8 cellular contexts compared by ENCODE assay signal in the genomic region with DNA sequence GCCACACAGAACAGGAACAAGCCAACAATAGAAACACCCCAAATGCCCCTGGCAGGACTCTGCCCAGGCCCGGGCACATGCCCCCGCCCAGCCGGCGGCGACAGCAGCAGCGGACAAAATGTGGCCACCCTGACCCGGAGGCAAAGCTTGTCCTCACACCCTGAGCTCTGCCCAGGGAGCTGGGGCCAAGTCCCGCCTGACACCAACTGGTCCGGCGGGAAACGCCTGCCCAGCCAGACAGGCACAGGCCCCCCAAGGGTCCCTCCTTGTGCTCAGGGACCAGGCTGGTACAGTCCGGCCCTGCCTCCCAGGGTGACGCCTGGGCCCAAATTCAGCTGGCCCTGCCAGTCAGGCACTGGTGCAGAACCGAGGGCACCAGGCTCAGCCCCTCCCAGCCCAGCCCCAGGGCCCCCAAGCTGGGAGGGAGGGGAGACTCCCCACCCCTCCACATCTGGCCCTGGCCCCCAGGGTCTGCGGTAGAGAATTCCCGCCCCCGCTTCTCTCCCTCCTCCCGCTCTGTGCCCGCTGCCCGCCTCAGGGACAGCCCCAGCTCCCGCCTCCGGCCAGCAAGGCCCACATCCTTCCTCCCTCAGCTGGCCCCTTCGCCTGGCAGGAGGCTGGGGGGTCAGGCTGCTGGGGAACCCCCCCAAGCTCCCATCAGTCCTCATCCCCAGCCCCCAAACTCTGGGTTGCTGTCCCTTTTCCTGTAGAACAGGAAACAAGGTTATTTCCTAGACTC. TPM values are rescaled to one million over a fixed set of nuclear protein-coding genes. Genes with fewer than 3 reads are reported as not detected.
A peak's percentile ranks its signal among the peaks of the same experiment; 100 is the strongest.
DNase-seq lines count a peak whose midpoint lies in the region; ATAC-seq and TF ChIP-seq lines count a peak whose summit lies in the region.

No MANE protein-coding gene starts in this region.

- ATAC-seq in Panc1 (peak; percentile 43), aorta (ENCODE audit: low FRiP score) (peak; percentile 51), GM21381 (IDR thresholded peaks at IDR 0.05; ENCODE audit: unreplicated experiment) (no peak), GM19328 (IDR thresholded peaks at IDR 0.05; ENCODE audit: unreplicated experiment) (no peak)

- H3K4me3 ChIP-seq in GM08714 (ENCODE audit: low read length) (peak overlapping the region; percentile 58; the same call in 1 of the 2 replicates), Panc1 (ENCODE audit: low read depth in 2 of 2, low read length in 2 of 2) (peak overlapping the region; percentile 78 to 86), mucosa of rectum (ENCODE audit: low read length in 2 of 2) (peak overlapping the region; percentile 67 to 96), aorta (ENCODE audit: low read length in 2 of 2) (peak overlapping the region; percentile 89 to 90)

- BruUV-seq in Panc1 (replicated peaks; lab: Mats Ljungman, UMichigan), result no TSS peak

- CTCF ChIA-PET in Panc1 (lab: Charles Lee), result interaction anchor here (0.7 to 3.0 kb wide), 3 partner anchors 25 to 45 kb away, joined by 3 to 18 read pairs (median 4); no protein-coding TSS in a partner anchor

- H3K9me3 Mint-ChIP-seq in endothelial cell (ENCODE audit: unreplicated experiment), result no peaks in the 10 kb centered on the region

- peak overlapping the region; percentile 41 to 55 for H3K9ac ChIP-seq in mucosa of rectum (ENCODE audit: low read depth in 1 of 2, low read length in 2 of 2)

- H3K36me3 ChIP-seq in Panc1 (ENCODE audit: control insufficient read depth, insufficient read depth, low read length), result peaks cover 2% of the 10 kb centered on the region; the same call in 1 of the 2 replicates
- H3K36me3 ChIP-seq in mucosa of rectum (ENCODE audit: control insufficient read depth in 2 of 2, insufficient read depth in 2 of 2, low read length in 2 of 2), result no peaks in the 10 kb centered on the region
- no peaks in the 10 kb centered on the region for H3K36me3 ChIP-seq in aorta (ENCODE audit: control insufficient read depth in 1 of 2, insufficient read depth in 2 of 2, low read length in 1 of 2)

- H3K27ac ChIP-seq in Panc1 (ENCODE audit: low read length) (peak overlapping the region; percentile 71), mucosa of rectum (ENCODE audit: low read depth in 2 of 2, low read length in 2 of 2) (peak overlapping the region; percentile 57 to 68), aorta (ENCODE audit: low read depth in 1 of 2, low read length in 2 of 2) (peak overlapping the region; percentile 60 to 83)

- peaks cover 50% of the 10 kb centered on the region for H3K4me1 Mint-ChIP-seq in endothelial cell (ENCODE audit: unreplicated experiment)

- peak overlapping the region; percentile 94 for H3K4me3 Mint-ChIP-seq in endothelial cell (ENCODE audit: unreplicated experiment)

- peaks cover 9% of the 10 kb centered on the region for H3K27me3 Mint-ChIP-seq in endothelial cell (ENCODE audit: unreplicated experiment)

- TF ChIP-seq CTCF in Panc1 (IDR thresholded peaks at IDR 0.05) (no peak), endothelial cell (IDR thresholded peaks at IDR 0.05; ENCODE audit: unreplicated experiment) (no peak)

- DNase-seq in Panc1 (ENCODE audit: low read depth, low spot score) (no peak), endothelial cell (ENCODE audit: low spot score) (peak; percentile 24), aorta (peak; percentile 74 to 84), NCI-H510A treated with DMSO at 0.1 percent for 48 hours (lab: John Stamatoyannopoulos, UW) (no peak)

- H3K27me3 ChIP-seq in Panc1 (ENCODE audit: control insufficient read depth, insufficient read depth, low read length) (no peaks in the 10 kb centered on the region), mucosa of rectum (ENCODE audit: control insufficient read depth in 2 of 2, insufficient read depth in 2 of 2, low read length in 2 of 2) (no peaks in the 10 kb centered on the region), aorta (ENCODE audit: control insufficient read depth in 1 of 2, insufficient read depth in 2 of 2, low read length in 1 of 2) (no peaks in the 10 kb centered on the region)

- in situ Hi-C loops in Panc1 (cut with HindIII; ENCODE audit: low pct_unique_long_range_greater_than_20kb, low sequenced_read_pairs), result loop anchor here (10.0 kb wide), 1 partner anchor 187 kb away; no protein-coding TSS in a partner anchor

- intact Hi-C loops in Panc1 (cut with micrococcal nuclease; ENCODE audit: unreplicated experiment) (loop anchor here (5.0 kb wide), 1 partner anchor 35 kb away; no protein-coding TSS in a partner anchor), aorta (cut with DNase I) (loop anchor here (2.0 to 10.0 kb wide), 5 partner anchors 33 to 185 kb away; partner anchors contain the start of gene WASF2 (in 2 of the 2))

- H3K4me1 ChIP-seq in Panc1 (ENCODE audit: control insufficient read depth, insufficient read depth, low read length), result peaks cover 61% of the 10 kb centered on the region
- H3K4me1 ChIP-seq in mucosa of rectum (ENCODE audit: control insufficient read depth in 2 of 2, insufficient read depth in 2 of 2, low read length in 2 of 2), result peaks cover 26 to 34% of the 10 kb centered on the region in 2 donors
- no peaks in the 10 kb centered on the region for H3K4me1 ChIP-seq in aorta (ENCODE audit: control insufficient read depth in 1 of 2, insufficient read depth in 2 of 2, low read length in 2 of 2)

- H3K9me3 ChIP-seq in Panc1 (ENCODE audit: control insufficient read depth, insufficient read depth, low read depth, low read length) (no peaks in the 10 kb centered on the region), mucosa of rectum (ENCODE audit: control insufficient read depth in 2 of 2, low read length in 2 of 2) (no peaks in the 10 kb centered on the region), aorta (ENCODE audit: control insufficient read depth, low read length) (no peaks in the 10 kb centered on the region)

- POLR2A ChIA-PET in Panc1 (lab: Charles Lee), result interaction anchor here (0.7 kb wide), 1 partner anchor 50 kb away, joined by 4 read pairs; no protein-coding TSS in a partner anchor

- WGBS in aorta, 2 donors, result 1 to 2% methylated on average over 20 to 23 of the region's 23 CpGs

- H3K27ac Mint-ChIP-seq in endothelial cell (ENCODE audit: unreplicated experiment), result peak overlapping the region; percentile 43

- peaks cover 4% of the 10 kb centered on the region for H3K36me3 Mint-ChIP-seq in endothelial cell (ENCODE audit: low read depth, unreplicated experiment)

RNA-seq across cellular contexts. Expression of gene AHDC1, which starts 2.0 kb away (rescaled TPM):
- total RNA-seq in Panc1 (2021; ENCODE audit: unreplicated experiment), result 47.1 TPM
- polyA plus RNA-seq in Panc1 (2012; ENCODE audit: insufficient read length), result 35.8 TPM
- 48.0 TPM for total RNA-seq in endothelial cell (ENCODE audit: unreplicated experiment)
- 10 to 100 TPM; 63.5 to 89.1 TPM for total RNA-seq in aorta
- polyA plus RNA-seq in aorta, result 10 to 100 TPM in 1 of 2 donors, 1 to 10 TPM in 1; 7.8 to 23.9 TPM

RNA-seq across cellular contexts. Expression of gene FGR, which starts 33.0 kb away (rescaled TPM):
- 0.18 TPM for total RNA-seq in Panc1 (2021; ENCODE audit: unreplicated experiment)
- polyA plus RNA-seq in Panc1 (2012; ENCODE audit: insufficient read length), result not detected
- 0.46 TPM for total RNA-seq in endothelial cell (ENCODE audit: unreplicated experiment)
- 10 to 100 TPM; 12.1 to 21.7 TPM for total RNA-seq in aorta
- polyA plus RNA-seq in aorta, result 10 to 100 TPM in 1 of 2 donors, 1 to 10 TPM in 1; 2.8 to 12.1 TPM

Comparison
In these comparisons a context has a peak if more than half of its experiments do, and no peak if none do; other contexts are left out.
1. ATAC-seq: peak in Panc1 (single experiment) and aorta (single experiment); none in GM21381 (single experiment) and GM19328 (single experiment).
2. DNase-seq: peak in endothelial cell (single experiment) and aorta (2 of 2); none in Panc1 (single experiment) and NCI-H510A treated with DMSO at 0.1 percent for 48 hours (single experiment).
3. Peak in every context shown above with its lines, with median percentiles within 50 percentile points of each other: H3K4me3 ChIP-seq and H3K27ac ChIP-seq.